Comparison of ENCODE assay signal across 19 cellular contexts in the genomic region with DNA sequence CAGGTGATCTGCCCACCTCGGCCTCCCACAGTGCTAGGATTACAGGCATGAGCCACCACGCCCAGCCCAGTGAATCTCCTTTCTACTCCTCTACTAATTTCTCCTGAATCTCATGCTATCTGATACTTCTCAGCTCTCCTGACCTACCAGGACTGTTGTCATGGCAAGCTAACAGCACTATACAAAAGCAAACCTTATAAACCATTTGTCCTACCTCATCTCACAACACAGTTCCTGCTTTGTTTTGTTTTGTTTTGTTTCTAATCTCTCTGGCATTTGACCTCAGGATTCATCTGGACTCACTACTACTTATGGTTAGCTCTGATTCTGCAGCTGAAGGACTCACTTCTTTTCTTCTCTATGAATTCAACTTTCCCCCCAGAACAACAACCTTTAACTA.
"Had no signal": no experiment of that assay in that cellular context is flagged by ENCODE, and none has a peak within 500 bp of the region (broad histone marks: within the 10 kb centered on the region; RNA-seq: fewer than 3 reads in every experiment).

No MANE protein-coding gene starts in this region.

- H3K36me3 ChIP-seq: suprapubic skin, WERI-Rb-1 had no signal

- H3K27ac ChIP-seq: coronary artery, suprapubic skin, WERI-Rb-1 had no signal

- H3K9me3 ChIP-seq: suprapubic skin had no signal

- H3K36me3 Mint-ChIP-seq: activated naive CD4-positive, alpha-beta T cell treated with anti-CD3 and anti-CD28 coated beads, Interleukin-2, amount 50 U/mL, for 72 hours had no signal

- H3K27ac Mint-ChIP-seq: activated CD4-positive, alpha-beta memory T cell treated with anti-CD3 and anti-CD28 coated beads, Interleukin-2, amount 10 ng/mL, durations not matched to agents 7 days and 5 days; activated naive CD4-positive, alpha-beta T cell treated with anti-CD3 and anti-CD28 coated beads, Interleukin-2, amount 50 U/mL, for 72 hours; nephron; progenitor cell of endocrine pancreas; stimulated activated naive CD8-positive, alpha-beta T cell treated with anti-CD3 and anti-CD28 coated beads, Interleukin-15, Interleukin-2, amounts not matched to agents 100 ng/mL and 50 ng/mL, for 24 hours; T-helper 1 cell treated with Interleukin-12 subunit alpha and Interleukin-12 subunit beta and Interleukin-4 antibody, amounts not matched to agents 30 μg/mL and 1 μg/mL, for 36 hours had no signal

- H3K9me3 Mint-ChIP-seq: nephron; stimulated activated naive CD8-positive, alpha-beta T cell treated with anti-CD3 and anti-CD28 coated beads, Interleukin-15, Interleukin-2, amounts not matched to agents 100 ng/mL and 50 ng/mL, for 24 hours had no signal

- H3K4me1 ChIP-seq: suprapubic skin had no signal

- H3K27me3 Mint-ChIP-seq: activated CD4-positive, alpha-beta memory T cell treated with anti-CD3 and anti-CD28 coated beads, Interleukin-2, amount 10 ng/mL, durations not matched to agents 7 days and 5 days; stimulated activated naive CD8-positive, alpha-beta T cell treated with anti-CD3 and anti-CD28 coated beads, Interleukin-15, Interleukin-2, amounts not matched to agents 100 ng/mL and 50 ng/mL, for 24 hours had no signal

- H3K4me3 Mint-ChIP-seq: activated CD4-positive, alpha-beta memory T cell treated with anti-CD3 and anti-CD28 coated beads, Interleukin-2, amount 10 ng/mL, durations not matched to agents 7 days and 5 days; nephron; stimulated activated naive CD8-positive, alpha-beta T cell treated with anti-CD3 and anti-CD28 coated beads, Interleukin-15, Interleukin-2, amounts not matched to agents 100 ng/mL and 50 ng/mL, for 24 hours; T-helper 1 cell treated with Interleukin-12 subunit alpha and Interleukin-12 subunit beta and Interleukin-4 antibody, amounts not matched to agents 30 μg/mL and 1 μg/mL, for 36 hours had no signal

- ATAC-seq: activated naive CD4-positive, alpha-beta T cell treated with anti-CD3 and anti-CD28 coated beads, Interleukin-2, amount 50 U/mL, for 72 hours; esophagus mucosa; left ventricle myocardium superior; right cardiac atrium had no signal

- H3K4me3 ChIP-seq: coronary artery, smooth muscle cell, suprapubic skin had no signal

- H3K4me1 Mint-ChIP-seq: activated CD4-positive, alpha-beta memory T cell treated with anti-CD3 and anti-CD28 coated beads, Interleukin-2, amount 10 ng/mL, durations not matched to agents 7 days and 5 days had no signal

- H3K27me3 ChIP-seq: suprapubic skin had no signal

- DNase-seq: activated CD4-positive, alpha-beta memory T cell treated with anti-CD3 and anti-CD28 coated beads, Interleukin-2, amount 10 ng/mL, durations not matched to agents 7 days and 5 days; activated gamma-delta T cell; activated T-cell treated with anti-CD3 and anti-CD28 coated beads, Interleukin-2, amount 50 U/mL, for 48 hours; amniotic stem cell; caudate nucleus; hippocampal formation; kidney; left ventricle myocardium superior; right cardiac atrium; WERI-Rb-1 had no signal
